Comparison of ENCODE assay signal across 1 cellular context in the genomic region with DNA sequence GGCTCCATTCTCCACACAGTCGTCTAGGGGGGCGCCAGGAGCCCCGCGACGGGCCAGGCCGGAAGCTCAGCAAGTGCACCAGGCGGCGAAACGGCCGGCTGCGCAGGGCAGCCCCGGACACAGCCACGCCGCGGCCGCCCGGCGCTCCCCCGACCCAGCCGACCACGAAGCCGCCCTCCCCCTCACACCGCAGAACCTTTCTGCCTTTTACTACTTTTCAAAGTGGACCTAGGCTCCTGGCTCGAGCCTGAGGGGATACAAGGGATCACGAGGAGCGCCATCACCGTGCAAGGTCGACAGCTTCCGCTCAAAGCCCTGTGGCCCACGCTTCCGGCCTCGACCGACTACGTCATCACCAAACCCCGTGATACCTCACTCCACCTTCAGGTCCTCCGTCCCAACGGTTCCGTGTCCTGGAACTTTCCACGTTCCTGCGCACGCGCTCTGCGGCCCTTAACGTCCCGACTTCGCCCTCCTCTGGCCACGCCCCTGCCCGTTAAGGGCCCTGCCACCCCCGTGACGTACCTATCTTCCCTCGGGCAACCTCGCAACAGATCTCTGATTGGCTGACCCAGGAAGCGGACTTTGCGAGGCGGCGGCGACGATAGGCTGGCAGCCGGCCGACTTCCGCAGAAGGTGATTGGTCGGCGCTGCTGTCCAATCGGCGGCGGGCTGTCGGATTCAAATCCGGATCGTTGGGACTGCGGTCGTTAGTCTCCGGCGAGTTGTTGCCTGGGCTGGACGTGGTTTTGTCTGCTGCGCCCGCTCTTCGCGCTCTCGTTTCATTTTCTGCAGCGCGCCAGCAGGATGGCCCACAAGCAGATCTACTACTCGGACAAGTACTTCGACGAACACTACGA.
TF ChIP-seq lines count a peak whose summit lies in the region.

A gene (plus strand): TSS at position 710 of the 860 bp plus-strand sequence. CDS start 98 bp downstream, at position 808.

TF ChIP-seq in HepG2, 621 proteins besides CTCF, POLR2A, EP300 and RAD21 (continued from another document and continues in another):
- TF ChIP-seq, protein P1, sequence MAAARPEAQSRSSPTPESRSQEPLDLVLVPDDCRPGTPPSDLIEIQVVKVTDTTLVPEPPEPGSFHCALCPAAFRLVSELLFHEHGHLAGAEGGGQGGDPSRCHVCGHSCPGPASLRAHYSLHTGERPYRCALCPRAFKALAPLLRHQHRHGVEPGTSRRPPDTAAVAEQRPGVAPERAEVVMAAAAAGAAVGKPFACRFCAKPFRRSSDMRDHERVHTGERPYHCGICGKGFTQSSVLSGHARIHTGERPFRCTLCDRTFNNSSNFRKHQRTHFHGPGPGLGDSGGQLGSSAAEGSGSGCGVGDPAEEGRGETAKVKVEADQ (CRISPR knock-in tag; IDR thresholded peaks at IDR 0.05; ENCODE audit: borderline replicate concordance): peak; percentile 97
- TF ChIP-seq NCOA1 (CRISPR knock-in tag; IDR thresholded peaks at IDR 0.05) (0 out of 2 replicates have a peak, but pooled peaks have one; percentile 61), ZNF550 (CRISPR knock-in tag; IDR thresholded peaks at IDR 0.05; ENCODE audit: borderline replicate concordance) (0 out of 2 replicates have a peak, but pooled peaks have one; percentile 51), ZNF143 (CRISPR knock-in tag; IDR thresholded peaks at IDR 0.05) (peak; percentile 76; the same call in 1 of the 2 replicates), GLI4 (CRISPR knock-in tag; IDR thresholded peaks at IDR 0.05; ENCODE audit: borderline replicate concordance) (peak; percentile 94; the same call in 1 of the 2 replicates), HDAC1 (CRISPR knock-in tag; IDR thresholded peaks at IDR 0.05) (peak; percentile 89), ZNF678 (CRISPR knock-in tag; IDR thresholded peaks at IDR 0.05) (peak; percentile 38; the same call in 1 of the 2 replicates), ZNF562 (CRISPR knock-in tag; IDR thresholded peaks at IDR 0.05; ENCODE audit: borderline replicate concordance) (no peak), RFXANK (CRISPR knock-in tag; IDR thresholded peaks at IDR 0.05) (peak; percentile 98), ZNF563 (CRISPR knock-in tag; IDR thresholded peaks at IDR 0.05) (peak; percentile 83), MAZ (IDR thresholded peaks at IDR 0.05; ENCODE audit: borderline replicate concordance, low read depth, low read length) (peak; percentile 23; the same call in 1 of the 2 replicates), MAZ (CRISPR knock-in tag; IDR thresholded peaks at IDR 0.05; ENCODE audit: low read depth) (peak; percentile 49; the same call in 1 of the 2 replicates), ASH2L (IDR thresholded peaks at IDR 0.05; ENCODE audit: insufficient read length, low read depth, low read length) (peak; percentile 83), CEBPG (CRISPR knock-in tag; IDR thresholded peaks at IDR 0.05) (no peak; the same call in none of the 2 replicates), PAF1 (CRISPR knock-in tag; IDR thresholded peaks at IDR 0.05) (no peak), ZSCAN9 (CRISPR knock-in tag; IDR thresholded peaks at IDR 0.05; ENCODE audit: borderline replicate concordance) (peak; percentile 14; the same call in 1 of the 2 replicates), PHF8 (CRISPR knock-in tag; IDR thresholded peaks at IDR 0.05) (peak; percentile 89), ZNF510 (CRISPR knock-in tag; IDR thresholded peaks at IDR 0.05; ENCODE audit: low read depth) (no peak), PTBP1 (IDR thresholded peaks at IDR 0.05; ENCODE audit: low read depth, low read length, poor library complexity, severe bottlenecking) (peak; percentile 42), ZNF430 (CRISPR knock-in tag; IDR thresholded peaks at IDR 0.05) (peak; percentile 57; the same call in 1 of the 2 replicates), IKZF4 (CRISPR knock-in tag; IDR thresholded peaks at IDR 0.05; ENCODE audit: borderline replicate concordance, low read depth, not compliant biosample characterization) (peak; percentile 89), MIXL1 (CRISPR knock-in tag; IDR thresholded peaks at IDR 0.05) (no peak), TAF1 (CRISPR knock-in tag; IDR thresholded peaks at IDR 0.05) (peak; percentile 87), SIN3B (IDR thresholded peaks at IDR 0.05; ENCODE audit: low read length) (peak; percentile 95), MED1 (CRISPR knock-in tag; IDR thresholded peaks at IDR 0.05) (peak; percentile 56; the same call in 1 of the 2 replicates)
- TF ChIP-seq, protein P2, sequence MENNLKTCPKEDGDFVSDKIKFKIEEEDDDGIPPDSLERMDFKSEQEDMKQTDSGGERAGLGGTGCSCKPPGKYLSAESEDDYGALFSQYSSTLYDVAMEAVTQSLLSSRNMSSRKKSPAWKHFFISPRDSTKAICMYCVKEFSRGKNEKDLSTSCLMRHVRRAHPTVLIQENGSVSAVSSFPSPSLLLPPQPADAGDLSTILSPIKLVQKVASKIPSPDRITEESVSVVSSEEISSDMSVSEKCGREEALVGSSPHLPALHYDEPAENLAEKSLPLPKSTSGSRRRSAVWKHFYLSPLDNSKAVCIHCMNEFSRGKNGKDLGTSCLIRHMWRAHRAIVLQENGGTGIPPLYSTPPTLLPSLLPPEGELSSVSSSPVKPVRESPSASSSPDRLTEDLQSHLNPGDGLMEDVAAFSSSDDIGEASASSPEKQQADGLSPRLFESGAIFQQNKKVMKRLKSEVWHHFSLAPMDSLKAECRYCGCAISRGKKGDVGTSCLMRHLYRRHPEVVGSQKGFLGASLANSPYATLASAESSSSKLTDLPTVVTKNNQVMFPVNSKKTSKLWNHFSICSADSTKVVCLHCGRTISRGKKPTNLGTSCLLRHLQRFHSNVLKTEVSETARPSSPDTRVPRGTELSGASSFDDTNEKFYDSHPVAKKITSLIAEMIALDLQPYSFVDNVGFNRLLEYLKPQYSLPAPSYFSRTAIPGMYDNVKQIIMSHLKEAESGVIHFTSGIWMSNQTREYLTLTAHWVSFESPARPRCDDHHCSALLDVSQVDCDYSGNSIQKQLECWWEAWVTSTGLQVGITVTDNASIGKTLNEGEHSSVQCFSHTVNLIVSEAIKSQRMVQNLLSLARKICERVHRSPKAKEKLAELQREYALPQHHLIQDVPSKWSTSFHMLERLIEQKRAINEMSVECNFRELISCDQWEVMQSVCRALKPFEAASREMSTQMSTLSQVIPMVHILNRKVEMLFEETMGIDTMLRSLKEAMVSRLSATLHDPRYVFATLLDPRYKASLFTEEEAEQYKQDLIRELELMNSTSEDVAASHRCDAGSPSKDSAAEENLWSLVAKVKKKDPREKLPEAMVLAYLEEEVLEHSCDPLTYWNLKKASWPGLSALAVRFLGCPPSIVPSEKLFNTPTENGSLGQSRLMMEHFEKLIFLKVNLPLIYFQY (CRISPR knock-in tag; IDR thresholded peaks at IDR 0.05; ENCODE audit: borderline replicate concordance): peak; percentile 56; the same call in 1 of the 2 replicates
- TF ChIP-seq, protein P3, sequence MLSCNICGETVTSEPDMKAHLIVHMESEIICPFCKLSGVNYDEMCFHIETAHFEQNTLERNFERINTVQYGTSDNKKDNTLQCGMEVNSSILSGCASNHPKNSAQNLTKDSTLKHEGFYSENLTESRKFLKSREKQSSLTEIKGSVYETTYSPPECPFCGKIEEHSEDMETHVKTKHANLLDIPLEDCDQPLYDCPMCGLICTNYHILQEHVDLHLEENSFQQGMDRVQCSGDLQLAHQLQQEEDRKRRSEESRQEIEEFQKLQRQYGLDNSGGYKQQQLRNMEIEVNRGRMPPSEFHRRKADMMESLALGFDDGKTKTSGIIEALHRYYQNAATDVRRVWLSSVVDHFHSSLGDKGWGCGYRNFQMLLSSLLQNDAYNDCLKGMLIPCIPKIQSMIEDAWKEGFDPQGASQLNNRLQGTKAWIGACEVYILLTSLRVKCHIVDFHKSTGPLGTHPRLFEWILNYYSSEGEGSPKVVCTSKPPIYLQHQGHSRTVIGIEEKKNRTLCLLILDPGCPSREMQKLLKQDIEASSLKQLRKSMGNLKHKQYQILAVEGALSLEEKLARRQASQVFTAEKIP (CRISPR knock-in tag; IDR thresholded peaks at IDR 0.05; ENCODE audit: borderline replicate concordance): no peak
- TF ChIP-seq, protein P4, sequence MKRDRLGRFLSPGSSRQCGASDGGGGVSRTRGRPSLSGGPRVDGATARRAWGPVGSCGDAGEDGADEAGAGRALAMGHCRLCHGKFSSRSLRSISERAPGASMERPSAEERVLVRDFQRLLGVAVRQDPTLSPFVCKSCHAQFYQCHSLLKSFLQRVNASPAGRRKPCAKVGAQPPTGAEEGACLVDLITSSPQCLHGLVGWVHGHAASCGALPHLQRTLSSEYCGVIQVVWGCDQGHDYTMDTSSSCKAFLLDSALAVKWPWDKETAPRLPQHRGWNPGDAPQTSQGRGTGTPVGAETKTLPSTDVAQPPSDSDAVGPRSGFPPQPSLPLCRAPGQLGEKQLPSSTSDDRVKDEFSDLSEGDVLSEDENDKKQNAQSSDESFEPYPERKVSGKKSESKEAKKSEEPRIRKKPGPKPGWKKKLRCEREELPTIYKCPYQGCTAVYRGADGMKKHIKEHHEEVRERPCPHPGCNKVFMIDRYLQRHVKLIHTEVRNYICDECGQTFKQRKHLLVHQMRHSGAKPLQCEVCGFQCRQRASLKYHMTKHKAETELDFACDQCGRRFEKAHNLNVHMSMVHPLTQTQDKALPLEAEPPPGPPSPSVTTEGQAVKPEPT (CRISPR knock-in tag; IDR thresholded peaks at IDR 0.05; ENCODE audit: low read depth): no peak
- TF ChIP-seq, protein P5, sequence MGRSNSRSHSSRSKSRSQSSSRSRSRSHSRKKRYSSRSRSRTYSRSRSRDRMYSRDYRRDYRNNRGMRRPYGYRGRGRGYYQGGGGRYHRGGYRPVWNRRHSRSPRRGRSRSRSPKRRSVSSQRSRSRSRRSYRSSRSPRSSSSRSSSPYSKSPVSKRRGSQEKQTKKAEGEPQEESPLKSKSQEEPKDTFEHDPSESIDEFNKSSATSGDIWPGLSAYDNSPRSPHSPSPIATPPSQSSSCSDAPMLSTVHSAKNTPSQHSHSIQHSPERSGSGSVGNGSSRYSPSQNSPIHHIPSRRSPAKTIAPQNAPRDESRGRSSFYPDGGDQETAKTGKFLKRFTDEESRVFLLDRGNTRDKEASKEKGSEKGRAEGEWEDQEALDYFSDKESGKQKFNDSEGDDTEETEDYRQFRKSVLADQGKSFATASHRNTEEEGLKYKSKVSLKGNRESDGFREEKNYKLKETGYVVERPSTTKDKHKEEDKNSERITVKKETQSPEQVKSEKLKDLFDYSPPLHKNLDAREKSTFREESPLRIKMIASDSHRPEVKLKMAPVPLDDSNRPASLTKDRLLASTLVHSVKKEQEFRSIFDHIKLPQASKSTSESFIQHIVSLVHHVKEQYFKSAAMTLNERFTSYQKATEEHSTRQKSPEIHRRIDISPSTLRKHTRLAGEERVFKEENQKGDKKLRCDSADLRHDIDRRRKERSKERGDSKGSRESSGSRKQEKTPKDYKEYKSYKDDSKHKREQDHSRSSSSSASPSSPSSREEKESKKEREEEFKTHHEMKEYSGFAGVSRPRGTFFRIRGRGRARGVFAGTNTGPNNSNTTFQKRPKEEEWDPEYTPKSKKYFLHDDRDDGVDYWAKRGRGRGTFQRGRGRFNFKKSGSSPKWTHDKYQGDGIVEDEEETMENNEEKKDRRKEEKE (IDR thresholded peaks at IDR 0.05): no peak
- TF ChIP-seq, protein P6, sequence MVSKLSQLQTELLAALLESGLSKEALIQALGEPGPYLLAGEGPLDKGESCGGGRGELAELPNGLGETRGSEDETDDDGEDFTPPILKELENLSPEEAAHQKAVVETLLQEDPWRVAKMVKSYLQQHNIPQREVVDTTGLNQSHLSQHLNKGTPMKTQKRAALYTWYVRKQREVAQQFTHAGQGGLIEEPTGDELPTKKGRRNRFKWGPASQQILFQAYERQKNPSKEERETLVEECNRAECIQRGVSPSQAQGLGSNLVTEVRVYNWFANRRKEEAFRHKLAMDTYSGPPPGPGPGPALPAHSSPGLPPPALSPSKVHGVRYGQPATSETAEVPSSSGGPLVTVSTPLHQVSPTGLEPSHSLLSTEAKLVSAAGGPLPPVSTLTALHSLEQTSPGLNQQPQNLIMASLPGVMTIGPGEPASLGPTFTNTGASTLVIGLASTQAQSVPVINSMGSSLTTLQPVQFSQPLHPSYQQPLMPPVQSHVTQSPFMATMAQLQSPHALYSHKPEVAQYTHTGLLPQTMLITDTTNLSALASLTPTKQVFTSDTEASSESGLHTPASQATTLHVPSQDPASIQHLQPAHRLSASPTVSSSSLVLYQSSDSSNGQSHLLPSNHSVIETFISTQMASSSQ (IDR thresholded peaks at IDR 0.05; ENCODE audit: low read depth): no peak
- TF ChIP-seq, protein P6 (CRISPR knock-in tag; IDR thresholded peaks at IDR 0.05; ENCODE audit: borderline replicate concordance): peak; percentile 13; the same call in 1 of the 2 replicates
- TF ChIP-seq, protein P7, sequence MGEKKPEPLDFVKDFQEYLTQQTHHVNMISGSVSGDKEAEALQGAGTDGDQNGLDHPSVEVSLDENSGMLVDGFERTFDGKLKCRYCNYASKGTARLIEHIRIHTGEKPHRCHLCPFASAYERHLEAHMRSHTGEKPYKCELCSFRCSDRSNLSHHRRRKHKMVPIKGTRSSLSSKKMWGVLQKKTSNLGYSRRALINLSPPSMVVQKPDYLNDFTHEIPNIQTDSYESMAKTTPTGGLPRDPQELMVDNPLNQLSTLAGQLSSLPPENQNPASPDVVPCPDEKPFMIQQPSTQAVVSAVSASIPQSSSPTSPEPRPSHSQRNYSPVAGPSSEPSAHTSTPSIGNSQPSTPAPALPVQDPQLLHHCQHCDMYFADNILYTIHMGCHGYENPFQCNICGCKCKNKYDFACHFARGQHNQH (CRISPR knock-in tag; IDR thresholded peaks at IDR 0.05): peak; percentile 55; the same call in 1 of the 2 replicates
- TF ChIP-seq, protein P8, sequence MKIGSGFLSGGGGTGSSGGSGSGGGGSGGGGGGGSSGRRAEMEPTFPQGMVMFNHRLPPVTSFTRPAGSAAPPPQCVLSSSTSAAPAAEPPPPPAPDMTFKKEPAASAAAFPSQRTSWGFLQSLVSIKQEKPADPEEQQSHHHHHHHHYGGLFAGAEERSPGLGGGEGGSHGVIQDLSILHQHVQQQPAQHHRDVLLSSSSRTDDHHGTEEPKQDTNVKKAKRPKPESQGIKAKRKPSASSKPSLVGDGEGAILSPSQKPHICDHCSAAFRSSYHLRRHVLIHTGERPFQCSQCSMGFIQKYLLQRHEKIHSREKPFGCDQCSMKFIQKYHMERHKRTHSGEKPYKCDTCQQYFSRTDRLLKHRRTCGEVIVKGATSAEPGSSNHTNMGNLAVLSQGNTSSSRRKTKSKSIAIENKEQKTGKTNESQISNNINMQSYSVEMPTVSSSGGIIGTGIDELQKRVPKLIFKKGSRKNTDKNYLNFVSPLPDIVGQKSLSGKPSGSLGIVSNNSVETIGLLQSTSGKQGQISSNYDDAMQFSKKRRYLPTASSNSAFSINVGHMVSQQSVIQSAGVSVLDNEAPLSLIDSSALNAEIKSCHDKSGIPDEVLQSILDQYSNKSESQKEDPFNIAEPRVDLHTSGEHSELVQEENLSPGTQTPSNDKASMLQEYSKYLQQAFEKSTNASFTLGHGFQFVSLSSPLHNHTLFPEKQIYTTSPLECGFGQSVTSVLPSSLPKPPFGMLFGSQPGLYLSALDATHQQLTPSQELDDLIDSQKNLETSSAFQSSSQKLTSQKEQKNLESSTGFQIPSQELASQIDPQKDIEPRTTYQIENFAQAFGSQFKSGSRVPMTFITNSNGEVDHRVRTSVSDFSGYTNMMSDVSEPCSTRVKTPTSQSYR (CRISPR knock-in tag; IDR thresholded peaks at IDR 0.05; ENCODE audit: borderline replicate concordance): no peak
